Comparison of ENCODE assay signal across 28 cellular contexts in the genomic region with DNA sequence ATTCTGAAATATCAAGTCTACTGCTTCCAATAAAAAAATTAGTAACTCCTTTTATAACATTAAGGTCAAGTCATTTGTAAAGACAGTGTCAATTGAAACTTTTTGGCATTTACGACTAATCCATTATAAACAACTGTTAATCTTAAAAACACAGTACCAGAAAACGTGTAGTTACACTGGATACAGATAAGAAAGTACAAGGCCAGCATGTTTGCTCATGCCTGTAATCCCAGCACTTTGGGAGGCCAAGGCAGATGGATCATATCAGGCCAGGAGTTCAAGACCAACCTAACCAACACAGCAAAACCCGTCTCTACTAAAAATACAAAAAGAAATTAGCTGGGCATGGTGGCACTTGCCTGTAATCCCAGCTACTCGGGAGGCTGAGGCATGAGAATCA.
"Had no signal": no experiment of that assay in that cellular context is flagged by ENCODE, and none has a peak within 500 bp of the region (broad histone marks: within the 10 kb centered on the region; RNA-seq: fewer than 3 reads in every experiment).

No MANE protein-coding gene starts in this region.

- H3K27me3 Mint-ChIP-seq: stimulated activated memory B cell treated with anti-CD40 and anti-IgM and Interleukin-4, amounts not matched to agents 10 μg/mL and 1 μg/mL and 100 μg/mL, for 72 hours; stimulated activated naive B cell treated with anti-CD40 and anti-IgM and Interleukin-4, amounts not matched to agents 10 μg/mL and 1 μg/mL and 100 μg/mL, for 72 hours; stimulated activated naive CD8-positive, alpha-beta T cell treated with anti-CD3 and anti-CD28 coated beads, Interleukin-15, amount 100 ng/mL, for 72 hours; stimulated activated naive CD8-positive, alpha-beta T cell treated with anti-CD3 and anti-CD28 coated beads, Interleukin-15, Interleukin-2, amounts not matched to agents 100 ng/mL and 50 ng/mL, for 24 hours; type B pancreatic cell had no signal

- H3K36me3 ChIP-seq: stomach, thoracic aorta, thyroid gland, tibial artery, transverse colon, upper lobe of left lung, upper lobe of right lung, uterus, vagina had no signal

- H3K27ac ChIP-seq: stomach, suprapubic skin, testis, thoracic aorta, thyroid gland, tibial artery, tibial nerve, transverse colon, upper lobe of left lung, upper lobe of right lung, uterus, vagina had no signal

- H3K27ac Mint-ChIP-seq: stimulated activated effector memory CD8-positive, alpha-beta T cell treated with anti-CD3 and anti-CD28 coated beads, Interleukin-12 subunit alpha, Interleukin-12 subunit beta, amount 100 ng/mL, for 72 hours; stimulated activated memory B cell treated with anti-CD40 and anti-IgM and Interleukin-4, amounts not matched to agents 10 μg/mL and 1 μg/mL and 100 μg/mL, for 72 hours; stimulated activated naive B cell treated with anti-CD40 and anti-IgM and Interleukin-4, amounts not matched to agents 10 μg/mL and 1 μg/mL and 100 μg/mL, for 72 hours; stimulated activated naive CD8-positive, alpha-beta T cell treated with anti-CD3 and anti-CD28 coated beads, Interleukin-15, Interleukin-2, amounts not matched to agents 100 ng/mL and 50 ng/mL, for 24 hours; type B pancreatic cell had no signal

- H3K4me3 Mint-ChIP-seq: stimulated activated effector memory CD8-positive, alpha-beta T cell treated with anti-CD3 and anti-CD28 coated beads, Interleukin-12 subunit alpha, Interleukin-12 subunit beta, amount 100 ng/mL, for 72 hours; stimulated activated memory B cell treated with anti-CD40 and anti-IgM and Interleukin-4, amounts not matched to agents 10 μg/mL and 1 μg/mL and 100 μg/mL, for 72 hours; stimulated activated naive CD8-positive, alpha-beta T cell treated with anti-CD3 and anti-CD28 coated beads, Interleukin-15, amount 100 ng/mL, for 72 hours; stimulated activated naive CD8-positive, alpha-beta T cell treated with anti-CD3 and anti-CD28 coated beads, Interleukin-15, Interleukin-2, amounts not matched to agents 100 ng/mL and 50 ng/mL, for 24 hours; type B pancreatic cell had no signal

- H3K9me3 Mint-ChIP-seq: stimulated activated effector memory CD8-positive, alpha-beta T cell treated with anti-CD3 and anti-CD28 coated beads, Interleukin-12 subunit alpha, Interleukin-12 subunit beta, amount 100 ng/mL, for 72 hours; stimulated activated naive B cell treated with anti-CD40 and anti-IgM and Interleukin-4, amounts not matched to agents 10 μg/mL and 1 μg/mL and 100 μg/mL, for 72 hours; stimulated activated naive CD8-positive, alpha-beta T cell treated with anti-CD3 and anti-CD28 coated beads, Interleukin-15, amount 100 ng/mL, for 72 hours had no signal

- FAIRE-seq: urothelium cell line had no signal

- ATAC-seq: stimulated activated effector memory CD8-positive, alpha-beta T cell treated with anti-CD3 and anti-CD28 coated beads, Interleukin-12 subunit alpha, Interleukin-12 subunit beta, amount 100 ng/mL, for 72 hours; stimulated activated naive CD8-positive, alpha-beta T cell treated with anti-CD3 and anti-CD28 coated beads, Interleukin-15, amount 100 ng/mL, for 72 hours; stimulated activated naive CD8-positive, alpha-beta T cell treated with anti-CD3 and anti-CD28 coated beads, Interleukin-15, Interleukin-2, amounts not matched to agents 100 U/mL and 50 U/mL, for 24 hours; upper lobe of right lung had no signal

- H3K36me3 Mint-ChIP-seq: stimulated activated effector memory CD8-positive, alpha-beta T cell treated with anti-CD3 and anti-CD28 coated beads, Interleukin-12 subunit alpha, Interleukin-12 subunit beta, amount 100 ng/mL, for 72 hours had no signal

- DNase-seq: stimulated activated CD4-positive, alpha-beta T cell treated with anti-CD3 and anti-CD28 coated beads, Interleukin-2, amount 100 ng/mL, for 48 hours; stimulated activated CD4-positive, alpha-beta T cell treated with anti-CD3 and anti-CD28 coated beads, Interleukin-4, amount 100 ng/mL, for 1 hour; stimulated activated CD4-positive, alpha-beta T cell treated with anti-CD3 and anti-CD28 coated beads, Interleukin-4, amount 100 ng/mL, for 4 hours; stimulated activated CD8-positive, alpha-beta memory T cell treated with anti-CD3 and anti-CD28 coated beads, Interleukin-4, amount 100 ng/mL, for 48 hours; stimulated activated naive B cell treated with anti-CD40 and anti-IgM and Interleukin-4, amounts not matched to agents 10 μg/mL and 1 μg/mL and 100 μg/mL, for 72 hours; stimulated activated naive CD4-positive, alpha-beta T cell; stimulated activated naive CD4-positive, alpha-beta T cell treated with Interleukin-2 at 50 U/mL for 16 hours; stimulated activated naive CD8-positive, alpha-beta T cell treated with anti-CD3 and anti-CD28 coated beads, Interleukin-15, amount 100 ng/mL, for 72 hours; stimulated activated naive CD8-positive, alpha-beta T cell treated with anti-CD3 and anti-CD28 coated beads, Interleukin-15, Interleukin-2, amounts not matched to agents 100 U/mL and 50 U/mL, for 24 hours; stomach; substantia nigra; testis; thyroid gland; tibial artery; transverse colon; trophoblast cell; upper lobe of left lung; upper lobe of right lung; uterus had no signal

- H3K4me3 ChIP-seq: stomach, suprapubic skin, testis, thoracic aorta, thyroid gland, tibial artery, tibial nerve, transverse colon, upper lobe of left lung, upper lobe of right lung, uterus, vagina had no signal

- H3K9me3 ChIP-seq: stomach, suprapubic skin, testis, thoracic aorta, thyroid gland, tibial artery, tibial nerve, transverse colon, upper lobe of left lung, upper lobe of right lung, uterus, vagina had no signal

- H3K4me1 ChIP-seq: testis, thyroid gland, tibial nerve, uterus, vagina had no signal

- H3K27me3 ChIP-seq: stomach, suprapubic skin, testis, thyroid gland, tibial artery, tibial nerve, transverse colon, upper lobe of left lung, upper lobe of right lung, uterus, vagina had no signal
